14 cellular contexts compared by ENCODE assay signal in genomic region chr16:404971-405486, GRCh38.
"Had no signal": no experiment of that assay in that cellular context is flagged by ENCODE, and none has a peak within 500 bp of the region (broad histone marks: within the 10 kb centered on the region; RNA-seq: fewer than 3 reads in every experiment).

No MANE protein-coding gene starts in this region.

- H3K27ac ChIP-seq: brain microvascular endothelial cell, right atrium auricular region, stomach, thyroid gland, uterus had no signal

- H3K4me3 ChIP-seq: right atrium auricular region, stomach, thyroid gland, uterus had no signal

- H3K36me3 ChIP-seq: right atrium auricular region, thyroid gland, uterus had no signal

- DNase-seq: activated CD4-positive, alpha-beta memory T cell treated with anti-CD3 and anti-CD28 coated beads for 36 hours; activated effector memory CD4-positive, alpha-beta T cell treated with anti-CD3 and anti-CD28 coated beads, Interleukin-2, amount 50 U/mL, for 16 hours; activated T-cell treated with anti-CD3 and anti-CD28 coated beads, Interleukin-2, amount 50 U/mL, for 4 hours; amniotic stem cell; brain microvascular endothelial cell; cerebellar nuclear complex; dermis blood vessel endothelial cell; left colon; mammary epithelial cell; naive thymus-derived CD4-positive, alpha-beta T cell; stomach; thyroid gland; uterus had no signal

- H3K9me3 ChIP-seq: right atrium auricular region, stomach, thyroid gland, uterus had no signal

- H3K27me3 ChIP-seq: brain microvascular endothelial cell, right atrium auricular region, stomach, thyroid gland, uterus had no signal
